In the genomic region with DNA sequence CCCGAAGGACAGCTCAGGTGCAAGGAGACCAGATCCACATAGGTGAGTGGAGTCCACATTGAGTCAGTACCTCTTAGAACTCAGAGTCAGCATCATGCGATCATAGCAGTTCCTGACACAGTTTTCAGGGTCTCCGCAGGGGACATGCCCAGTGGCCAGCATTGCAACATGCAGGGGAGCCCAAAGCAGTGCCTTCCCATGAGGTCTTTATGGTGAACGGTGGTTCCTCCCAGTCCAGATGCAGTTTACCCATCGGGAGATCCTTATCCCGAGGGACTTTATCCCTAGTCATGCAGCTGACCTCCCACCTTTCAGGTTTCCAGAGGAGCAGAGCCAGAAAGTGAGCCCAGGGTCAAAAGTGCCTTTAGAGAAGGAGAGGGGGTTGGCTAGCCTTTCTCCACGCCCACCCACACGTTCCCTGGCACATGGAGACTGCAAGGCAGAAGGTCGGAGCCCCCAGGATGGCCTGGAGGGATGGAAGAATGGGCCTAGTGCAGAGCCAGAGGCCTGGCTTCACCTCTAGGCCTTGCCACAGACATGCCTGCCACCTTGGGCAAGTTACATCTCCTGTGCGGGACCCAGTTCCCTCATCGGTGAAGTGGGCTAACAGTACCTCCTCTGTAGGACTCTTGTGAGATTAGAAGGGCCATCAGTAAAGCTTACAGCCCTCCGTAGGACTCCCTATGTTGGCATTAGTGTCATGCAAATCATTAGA, we compare ENCODE assay signal across 23 cellular contexts. TPM values are rescaled to one million over a fixed set of nuclear protein-coding genes. Genes with fewer than 3 reads are reported as not detected.
"Had no signal": no experiment of that assay in that cellular context is flagged by ENCODE, and none has a peak within 500 bp of the region (broad histone marks: within the 10 kb centered on the region; RNA-seq: fewer than 3 reads in every experiment).

No MANE protein-coding gene starts in this region.

- H3K27ac ChIP-seq: SJSA1, SK-N-MC had no signal

- H3K4me1 ChIP-seq: SJSA1 had no signal

- H3K9me3 ChIP-seq: MG63, SJSA1 had no signal

- H3K4me3 ChIP-seq: MG63, SJSA1, SK-N-MC had no signal

- H3K27me3 ChIP-seq: MG63, SJSA1 had no signal

- H3K36me3 ChIP-seq: MG63 had no signal

- DNase-seq: Karpas-422, KG1, MG63, NCI-H1092 treated with DMSO at 0.1 percent for 48 hours, NCI-H1436, NCI-H187, NCI-H2029, NCI-H2081 treated with DMSO at 0.1 percent for 48 hours, NCI-H2171, NCI-H226, NCI-H446, NCI-H510A, NCI-H524 treated with DMSO at 0.1 percent for 48 hours, NCI-H69, NCI-H774, PC-3, Right ventricle myocardium superior, SIG-M5 had no signal

- ATAC-seq: Panc1, PC-3 had no signal

RNA-seq across cellular contexts. Expression of a gene that starts 51.6 kb away (rescaled TPM):
- total RNA-seq: HT-29, OCI-LY7, Right ventricle myocardium superior, SJSA1 had no signal
